Comparison of ENCODE assay signal across 1 cellular context in the genomic region with DNA sequence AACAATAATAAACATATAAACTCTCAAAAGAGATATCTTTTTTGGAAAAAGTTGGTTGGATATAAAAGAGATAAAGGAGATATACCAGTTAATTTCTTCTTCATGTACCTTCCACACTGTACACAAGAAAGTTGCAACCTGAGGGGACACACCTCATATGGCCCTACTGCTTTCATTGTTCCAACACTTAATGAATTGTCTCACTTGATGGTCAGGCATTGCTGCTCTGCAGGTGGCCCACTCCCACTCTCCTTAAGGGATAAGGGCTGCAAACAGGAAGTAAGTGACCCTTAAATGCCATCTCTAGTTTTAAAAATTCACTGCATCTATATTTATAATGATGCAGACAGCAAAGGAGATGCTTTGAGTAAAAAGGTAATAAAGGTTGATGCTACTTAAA.
TF ChIP-seq lines count a peak whose summit lies in the region.

No MANE protein-coding gene starts in this region.

TF ChIP-seq in H1, 55 proteins besides CTCF, POLR2A, EP300 and RAD21 (continued from another document):
- TF ChIP-seq, protein P1, sequence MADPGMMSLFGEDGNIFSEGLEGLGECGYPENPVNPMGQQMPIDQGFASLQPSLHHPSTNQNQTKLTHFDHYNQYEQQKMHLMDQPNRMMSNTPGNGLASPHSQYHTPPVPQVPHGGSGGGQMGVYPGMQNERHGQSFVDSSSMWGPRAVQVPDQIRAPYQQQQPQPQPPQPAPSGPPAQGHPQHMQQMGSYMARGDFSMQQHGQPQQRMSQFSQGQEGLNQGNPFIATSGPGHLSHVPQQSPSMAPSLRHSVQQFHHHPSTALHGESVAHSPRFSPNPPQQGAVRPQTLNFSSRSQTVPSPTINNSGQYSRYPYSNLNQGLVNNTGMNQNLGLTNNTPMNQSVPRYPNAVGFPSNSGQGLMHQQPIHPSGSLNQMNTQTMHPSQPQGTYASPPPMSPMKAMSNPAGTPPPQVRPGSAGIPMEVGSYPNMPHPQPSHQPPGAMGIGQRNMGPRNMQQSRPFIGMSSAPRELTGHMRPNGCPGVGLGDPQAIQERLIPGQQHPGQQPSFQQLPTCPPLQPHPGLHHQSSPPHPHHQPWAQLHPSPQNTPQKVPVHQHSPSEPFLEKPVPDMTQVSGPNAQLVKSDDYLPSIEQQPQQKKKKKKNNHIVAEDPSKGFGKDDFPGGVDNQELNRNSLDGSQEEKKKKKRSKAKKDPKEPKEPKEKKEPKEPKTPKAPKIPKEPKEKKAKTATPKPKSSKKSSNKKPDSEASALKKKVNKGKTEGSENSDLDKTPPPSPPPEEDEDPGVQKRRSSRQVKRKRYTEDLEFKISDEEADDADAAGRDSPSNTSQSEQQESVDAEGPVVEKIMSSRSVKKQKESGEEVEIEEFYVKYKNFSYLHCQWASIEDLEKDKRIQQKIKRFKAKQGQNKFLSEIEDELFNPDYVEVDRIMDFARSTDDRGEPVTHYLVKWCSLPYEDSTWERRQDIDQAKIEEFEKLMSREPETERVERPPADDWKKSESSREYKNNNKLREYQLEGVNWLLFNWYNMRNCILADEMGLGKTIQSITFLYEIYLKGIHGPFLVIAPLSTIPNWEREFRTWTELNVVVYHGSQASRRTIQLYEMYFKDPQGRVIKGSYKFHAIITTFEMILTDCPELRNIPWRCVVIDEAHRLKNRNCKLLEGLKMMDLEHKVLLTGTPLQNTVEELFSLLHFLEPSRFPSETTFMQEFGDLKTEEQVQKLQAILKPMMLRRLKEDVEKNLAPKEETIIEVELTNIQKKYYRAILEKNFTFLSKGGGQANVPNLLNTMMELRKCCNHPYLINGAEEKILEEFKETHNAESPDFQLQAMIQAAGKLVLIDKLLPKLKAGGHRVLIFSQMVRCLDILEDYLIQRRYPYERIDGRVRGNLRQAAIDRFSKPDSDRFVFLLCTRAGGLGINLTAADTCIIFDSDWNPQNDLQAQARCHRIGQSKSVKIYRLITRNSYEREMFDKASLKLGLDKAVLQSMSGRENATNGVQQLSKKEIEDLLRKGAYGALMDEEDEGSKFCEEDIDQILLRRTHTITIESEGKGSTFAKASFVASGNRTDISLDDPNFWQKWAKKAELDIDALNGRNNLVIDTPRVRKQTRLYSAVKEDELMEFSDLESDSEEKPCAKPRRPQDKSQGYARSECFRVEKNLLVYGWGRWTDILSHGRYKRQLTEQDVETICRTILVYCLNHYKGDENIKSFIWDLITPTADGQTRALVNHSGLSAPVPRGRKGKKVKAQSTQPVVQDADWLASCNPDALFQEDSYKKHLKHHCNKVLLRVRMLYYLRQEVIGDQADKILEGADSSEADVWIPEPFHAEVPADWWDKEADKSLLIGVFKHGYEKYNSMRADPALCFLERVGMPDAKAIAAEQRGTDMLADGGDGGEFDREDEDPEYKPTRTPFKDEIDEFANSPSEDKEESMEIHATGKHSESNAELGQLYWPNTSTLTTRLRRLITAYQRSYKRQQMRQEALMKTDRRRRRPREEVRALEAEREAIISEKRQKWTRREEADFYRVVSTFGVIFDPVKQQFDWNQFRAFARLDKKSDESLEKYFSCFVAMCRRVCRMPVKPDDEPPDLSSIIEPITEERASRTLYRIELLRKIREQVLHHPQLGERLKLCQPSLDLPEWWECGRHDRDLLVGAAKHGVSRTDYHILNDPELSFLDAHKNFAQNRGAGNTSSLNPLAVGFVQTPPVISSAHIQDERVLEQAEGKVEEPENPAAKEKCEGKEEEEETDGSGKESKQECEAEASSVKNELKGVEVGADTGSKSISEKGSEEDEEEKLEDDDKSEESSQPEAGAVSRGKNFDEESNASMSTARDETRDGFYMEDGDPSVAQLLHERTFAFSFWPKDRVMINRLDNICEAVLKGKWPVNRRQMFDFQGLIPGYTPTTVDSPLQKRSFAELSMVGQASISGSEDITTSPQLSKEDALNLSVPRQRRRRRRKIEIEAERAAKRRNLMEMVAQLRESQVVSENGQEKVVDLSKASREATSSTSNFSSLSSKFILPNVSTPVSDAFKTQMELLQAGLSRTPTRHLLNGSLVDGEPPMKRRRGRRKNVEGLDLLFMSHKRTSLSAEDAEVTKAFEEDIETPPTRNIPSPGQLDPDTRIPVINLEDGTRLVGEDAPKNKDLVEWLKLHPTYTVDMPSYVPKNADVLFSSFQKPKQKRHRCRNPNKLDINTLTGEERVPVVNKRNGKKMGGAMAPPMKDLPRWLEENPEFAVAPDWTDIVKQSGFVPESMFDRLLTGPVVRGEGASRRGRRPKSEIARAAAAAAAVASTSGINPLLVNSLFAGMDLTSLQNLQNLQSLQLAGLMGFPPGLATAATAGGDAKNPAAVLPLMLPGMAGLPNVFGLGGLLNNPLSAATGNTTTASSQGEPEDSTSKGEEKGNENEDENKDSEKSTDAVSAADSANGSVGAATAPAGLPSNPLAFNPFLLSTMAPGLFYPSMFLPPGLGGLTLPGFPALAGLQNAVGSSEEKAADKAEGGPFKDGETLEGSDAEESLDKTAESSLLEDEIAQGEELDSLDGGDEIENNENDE (IDR thresholded peaks at IDR 0.05; ENCODE audit: insufficient replicate concordance, low read length) = no peak
